ENCODE assay signal across 8 cellular contexts in the genomic region with DNA sequence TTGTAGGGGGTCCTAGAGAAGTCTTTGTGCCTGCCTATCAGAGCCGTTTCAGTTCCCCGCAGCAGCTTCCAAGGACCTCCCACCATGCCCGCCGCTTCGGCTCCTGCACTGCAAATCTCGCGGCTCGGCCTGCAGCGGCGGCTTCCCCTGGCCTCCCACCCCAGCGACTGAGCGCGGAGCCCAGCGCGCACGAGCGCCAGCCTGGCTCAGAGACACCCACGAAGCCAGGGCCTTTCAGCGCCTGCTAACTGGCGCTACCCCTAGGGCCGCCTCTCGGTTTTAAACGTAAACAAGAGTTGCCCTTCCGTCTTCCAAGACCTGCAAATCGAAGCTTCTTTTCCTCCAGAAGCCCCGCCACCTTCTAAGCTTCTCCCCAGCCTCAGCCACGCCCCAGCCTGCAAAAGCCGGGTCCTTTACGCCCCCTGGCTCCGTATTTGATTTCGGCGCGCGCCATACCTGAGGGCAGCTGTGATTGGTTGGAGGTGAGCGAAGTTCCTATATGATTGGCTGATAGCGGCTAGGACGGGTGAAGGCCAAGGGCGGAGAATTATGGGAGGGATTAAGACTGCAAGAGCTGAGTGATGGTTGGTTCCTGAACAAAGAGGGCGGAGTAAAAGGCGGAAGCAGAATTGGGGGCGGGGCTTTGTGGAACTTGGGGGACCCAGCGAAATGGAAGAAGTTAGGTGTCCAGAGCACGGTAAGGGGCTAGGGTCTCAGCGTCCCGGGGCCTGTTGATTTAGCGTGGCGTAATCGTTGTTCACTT. TPM values are rescaled to one million over a fixed set of nuclear protein-coding genes. Genes with fewer than 3 reads are reported as not detected.
DNase-seq lines count a peak whose midpoint lies in the region; ATAC-seq and TF ChIP-seq lines count a peak whose summit lies in the region.

A gene (plus strand): TSS at position 649 of the 763 bp plus-strand sequence. CDS start 21 bp downstream, at position 670.

- H3K9me3 ChIP-seq in OCI-LY3 (ENCODE audit: insufficient read depth, low read length): no peaks in the 10 kb centered on the region
- no peaks in the 10 kb centered on the region for H3K9me3 ChIP-seq in mucosa of descending colon

- intact Hi-C loops in mucosa of descending colon (cut with DNase I, micrococcal nuclease): loop anchor here (5.0 to 10.0 kb wide), 5 partner anchors 143 to 485 kb away; a partner anchor contains a TSS

- peaks cover 22% of the 10 kb centered on the region for H3K79me2 ChIP-seq in OCI-LY3 (ENCODE audit: low read length)

- peaks cover 15% of the 10 kb centered on the region for H3K36me3 ChIP-seq in OCI-LY3 (replicated peaks; ENCODE audit: low read depth, low read length)
- no peaks in the 10 kb centered on the region for H3K36me3 ChIP-seq in mucosa of descending colon (ENCODE audit: low read depth)

- ATAC-seq in GM21528 (IDR thresholded peaks at IDR 0.05; ENCODE audit: low FRiP score, unreplicated experiment) (peak; percentile 97), mucosa of descending colon (peak; percentile 95)

- H3K4me2 ChIP-seq in OCI-LY3 (ENCODE audit: low read length): peak within 1 kb of the TSS; percentile 87

- H3K27ac ChIP-seq in OCI-LY3 (ENCODE audit: low read length) (peak within 1 kb of the TSS; percentile 97), epithelial cell of prostate (peak within 1 kb of the TSS; percentile 43)

- peak within 1 kb of the TSS; percentile 87 for H2AFZ ChIP-seq in OCI-LY3 (ENCODE audit: low read depth, low read length)

- H3K4me1 ChIP-seq in OCI-LY3 (ENCODE audit: low read length): peaks cover 26% of the 10 kb centered on the region
- H3K4me1 ChIP-seq in mucosa of descending colon (ENCODE audit: low read depth): peaks cover 5% of the 10 kb centered on the region

- H3K27me3 ChIP-seq in OCI-LY3 (ENCODE audit: low read depth, low read length): no peaks in the 10 kb centered on the region

- peak within 1 kb of the TSS; percentile 95 for H3K4me3 ChIP-seq in OCI-LY3 (ENCODE audit: low read length)
- H3K4me3 ChIP-seq in mucosa of descending colon: peak within 1 kb of the TSS; percentile 60

- DNase-seq in DMS 273 treated with DMSO at 0.1 percent for 48 hours (lab: John Stamatoyannopoulos, UW): peak; percentile 99
- DNase-seq in HuH-7.5 (ENCODE audit: low spot score): peak; percentile 92
- peak; percentile 94 for DNase-seq in activated CD8-positive, alpha-beta memory T cell treated with anti-CD3 and anti-CD28 coated beads, Interleukin-2, amount 50 U/mL, for 48 hours
- DNase-seq in epithelial cell of prostate (ENCODE audit: low read depth, low spot score): peak; percentile 93
- DNase-seq in mucosa of descending colon: peak; percentile 95 to 98 (median 95)
- peak; percentile 79 to 89 for DNase-seq in stimulated activated CD8-positive, alpha-beta memory T cell treated with anti-CD3 and anti-CD28 coated beads, Interleukin-4, amount 100 ng/mL, for 1 hour (ENCODE audit: low read depth in 2 of 2, low spot score in 1 of 2)

- TF ChIP-seq CTCF in OCI-LY3 (IDR thresholded peaks at IDR 0.05; ENCODE audit: low read depth, low read length) (no peak), mucosa of descending colon (IDR thresholded peaks at IDR 0.05) (no peak)

- peaks cover 4% of the 10 kb centered on the region; the same call in 1 of the 2 replicates for H4K20me1 ChIP-seq in OCI-LY3 (ENCODE audit: insufficient read depth, low read length)

- H3K9ac ChIP-seq in OCI-LY3 (ENCODE audit: low read length): peak within 1 kb of the TSS; percentile 93

RNA-seq across cellular contexts. Expression of the gene that starts here (rescaled TPM):
- 10 to 100 TPM; 21.5 to 35.4 (median 30.2) TPM for total RNA-seq in mucosa of descending colon

Comparison
In these comparisons a context has a peak if more than half of its experiments do, and no peak if none do; other contexts are left out.
1. Peak in every context shown above with its lines: DNase-seq, ATAC-seq, H3K4me3 ChIP-seq and H3K27ac ChIP-seq.